Comparison of ENCODE assay signal across 1 cellular context in genomic region chr1:181089777-181090505, GRCh38.
TF ChIP-seq lines count a peak whose summit lies in the region.

No MANE protein-coding gene starts in this region.

TF ChIP-seq in GM12878, 131 proteins besides CTCF, POLR2A, EP300 and RAD21 (continued from another document and continues in another):
- TF ChIP-seq LARP7 (IDR thresholded peaks at IDR 0.05) (peak; percentile 84), ATF7 (IDR thresholded peaks at IDR 0.05; ENCODE audit: low read depth) (no peak), MXI1 (IDR thresholded peaks at IDR 0.05; ENCODE audit: low read depth, low read length) (peak; percentile 41), CBX3 (IDR thresholded peaks at IDR 0.05; ENCODE audit: borderline replicate concordance, low read depth) (no peak), HDAC6 (IDR thresholded peaks at IDR 0.05; ENCODE audit: unreplicated experiment) (no peak), CREM (IDR thresholded peaks at IDR 0.05; ENCODE audit: low read depth) (0 out of 2 replicates have a peak, but pooled peaks have one; percentile 27), MLLT1 (IDR thresholded peaks at IDR 0.05) (peak; percentile 96), EZH2 (IDR thresholded peaks at IDR 0.05; ENCODE audit: borderline replicate concordance, control insufficient read depth, low read depth, low read length) (no peak), KDM1A (IDR thresholded peaks at IDR 0.05; ENCODE audit: borderline replicate concordance) (no peak), HSF1 (IDR thresholded peaks at IDR 0.05; ENCODE audit: low read depth, low read length) (no peak), FOXM1 (IDR thresholded peaks at IDR 0.05; ENCODE audit: low read depth, low read length) (peak; percentile 49; the same call in 1 of the 2 replicates), JUNB (IDR thresholded peaks at IDR 0.05) (no peak), ESRRA (IDR thresholded peaks at IDR 0.05; ENCODE audit: low read length) (no peak), SIN3A (IDR thresholded peaks at IDR 0.05; ENCODE audit: low read depth, low read length) (peak; percentile 74; the same call in 1 of the 2 replicates), PAX8 (IDR thresholded peaks at IDR 0.05) (no peak), PAX5 (IDR thresholded peaks at IDR 0.05; ENCODE audit: borderline replicate concordance, low read depth, low read length) (peak; percentile 19; the same call in 1 of the 2 replicates), YY1 (IDR thresholded peaks at IDR 0.05; ENCODE audit: low read depth, low read length) (peak; percentile 42; the same call in 1 of the 2 replicates), MYC (IDR thresholded peaks at IDR 0.05; ENCODE audit: insufficient read depth, insufficient read length, insufficient replicate concordance, low read length, severe bottlenecking) (no peak), IKZF1 (conservative IDR thresholded peaks at IDR 0.05) (peak; percentile 91), BHLHE40 (IDR thresholded peaks at IDR 0.05; ENCODE audit: borderline replicate concordance in 1 of 2, low read depth in 2 of 2, low read length in 1 of 2) (peak; percentile 24 to 54; a peak in 2 of 4 replicates), MEF2B (IDR thresholded peaks at IDR 0.05; ENCODE audit: partially characterized antibody, poor library complexity, severe bottlenecking) (peak; percentile 67), NFIC (IDR thresholded peaks at IDR 0.05; ENCODE audit: low read depth, low read length) (0 out of 2 replicates have a peak, but pooled peaks have one; percentile 58), PBX3 (IDR thresholded peaks at IDR 0.05; ENCODE audit: insufficient replicate concordance, low read depth, low read length) (peak; percentile 9), SMC3 (IDR thresholded peaks at IDR 0.05; ENCODE audit: borderline replicate concordance, low read length) (0 out of 2 replicates have a peak, but pooled peaks have one; percentile 24), EED (IDR thresholded peaks at IDR 0.05; ENCODE audit: low read depth) (peak; percentile 85), CHD1 (IDR thresholded peaks at IDR 0.05; ENCODE audit: low read depth, low read length) (peak; percentile 93), SREBF2 (IDR thresholded peaks at IDR 0.05; ENCODE audit: low read length) (no peak), NR2F1 (conservative IDR thresholded peaks at IDR 0.05) (no peak), CEBPZ (IDR thresholded peaks at IDR 0.05; ENCODE audit: low read depth, low read length) (no peak), KLF5 (IDR thresholded peaks at IDR 0.05; ENCODE audit: partially characterized antibody) (peak; percentile 20), BCL3 (IDR thresholded peaks at IDR 0.05; ENCODE audit: borderline replicate concordance, insufficient read depth, low read depth, low read length, poor library complexity, severe bottlenecking) (peak; percentile 75), DPF2 (IDR thresholded peaks at IDR 0.05) (peak; percentile 67; the same call in 1 of the 2 replicates), NRF1 (conservative IDR thresholded peaks at IDR 0.05; ENCODE audit: low read depth, low read length) (0 out of 2 replicates have a peak, but pooled peaks have one; percentile 4), ZBTB4 (CRISPR knock-in tag; IDR thresholded peaks at IDR 0.05) (no peak), HDGF (IDR thresholded peaks at IDR 0.05) (peak; percentile 80), MTA2 (IDR thresholded peaks at IDR 0.05; ENCODE audit: low read depth) (peak; percentile 50; the same call in 1 of the 2 replicates), IKZF2 (IDR thresholded peaks at IDR 0.05) (peak; percentile 82 to 85), ETV6 (conservative IDR thresholded peaks at IDR 0.05 in 1 of 2, IDR thresholded peaks at IDR 0.05 in 1 of 2; ENCODE audit: borderline replicate concordance in 1 of 2, low read depth in 1 of 2) (peak in 1 of 2 experiments; percentile 81; a peak in 2 of 4 replicates), BCL11A (IDR thresholded peaks at IDR 0.05; ENCODE audit: low read depth, low read length) (peak; percentile 29), POLR2AphosphoS2 (IDR thresholded peaks at IDR 0.05; ENCODE audit: low read depth, low read length) (0 out of 2 replicates have a peak, but pooled peaks have one; percentile 51), IRF5 (IDR thresholded peaks at IDR 0.05; ENCODE audit: borderline replicate concordance) (no peak), MYB (IDR thresholded peaks at IDR 0.05; ENCODE audit: borderline replicate concordance, low read depth, low read length) (no peak)
- TF ChIP-seq, protein P1, sequence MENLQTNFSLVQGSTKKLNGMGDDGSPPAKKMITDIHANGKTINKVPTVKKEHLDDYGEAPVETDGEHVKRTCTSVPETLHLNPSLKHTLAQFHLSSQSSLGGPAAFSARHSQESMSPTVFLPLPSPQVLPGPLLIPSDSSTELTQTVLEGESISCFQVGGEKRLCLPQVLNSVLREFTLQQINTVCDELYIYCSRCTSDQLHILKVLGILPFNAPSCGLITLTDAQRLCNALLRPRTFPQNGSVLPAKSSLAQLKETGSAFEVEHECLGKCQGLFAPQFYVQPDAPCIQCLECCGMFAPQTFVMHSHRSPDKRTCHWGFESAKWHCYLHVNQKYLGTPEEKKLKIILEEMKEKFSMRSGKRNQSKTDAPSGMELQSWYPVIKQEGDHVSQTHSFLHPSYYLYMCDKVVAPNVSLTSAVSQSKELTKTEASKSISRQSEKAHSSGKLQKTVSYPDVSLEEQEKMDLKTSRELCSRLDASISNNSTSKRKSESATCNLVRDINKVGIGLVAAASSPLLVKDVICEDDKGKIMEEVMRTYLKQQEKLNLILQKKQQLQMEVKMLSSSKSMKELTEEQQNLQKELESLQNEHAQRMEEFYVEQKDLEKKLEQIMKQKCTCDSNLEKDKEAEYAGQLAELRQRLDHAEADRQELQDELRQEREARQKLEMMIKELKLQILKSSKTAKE (IDR thresholded peaks at IDR 0.05; ENCODE audit: low read depth, poor library complexity, severe bottlenecking) = peak; percentile 74
- TF ChIP-seq, protein P2, sequence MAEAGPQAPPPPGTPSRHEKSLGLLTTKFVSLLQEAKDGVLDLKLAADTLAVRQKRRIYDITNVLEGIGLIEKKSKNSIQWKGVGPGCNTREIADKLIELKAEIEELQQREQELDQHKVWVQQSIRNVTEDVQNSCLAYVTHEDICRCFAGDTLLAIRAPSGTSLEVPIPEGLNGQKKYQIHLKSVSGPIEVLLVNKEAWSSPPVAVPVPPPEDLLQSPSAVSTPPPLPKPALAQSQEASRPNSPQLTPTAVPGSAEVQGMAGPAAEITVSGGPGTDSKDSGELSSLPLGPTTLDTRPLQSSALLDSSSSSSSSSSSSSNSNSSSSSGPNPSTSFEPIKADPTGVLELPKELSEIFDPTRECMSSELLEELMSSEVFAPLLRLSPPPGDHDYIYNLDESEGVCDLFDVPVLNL (IDR thresholded peaks at IDR 0.05; ENCODE audit: low read depth, low read length) = no peak
